Comparison of ENCODE assay signal across 1 cellular context in the genomic region with DNA sequence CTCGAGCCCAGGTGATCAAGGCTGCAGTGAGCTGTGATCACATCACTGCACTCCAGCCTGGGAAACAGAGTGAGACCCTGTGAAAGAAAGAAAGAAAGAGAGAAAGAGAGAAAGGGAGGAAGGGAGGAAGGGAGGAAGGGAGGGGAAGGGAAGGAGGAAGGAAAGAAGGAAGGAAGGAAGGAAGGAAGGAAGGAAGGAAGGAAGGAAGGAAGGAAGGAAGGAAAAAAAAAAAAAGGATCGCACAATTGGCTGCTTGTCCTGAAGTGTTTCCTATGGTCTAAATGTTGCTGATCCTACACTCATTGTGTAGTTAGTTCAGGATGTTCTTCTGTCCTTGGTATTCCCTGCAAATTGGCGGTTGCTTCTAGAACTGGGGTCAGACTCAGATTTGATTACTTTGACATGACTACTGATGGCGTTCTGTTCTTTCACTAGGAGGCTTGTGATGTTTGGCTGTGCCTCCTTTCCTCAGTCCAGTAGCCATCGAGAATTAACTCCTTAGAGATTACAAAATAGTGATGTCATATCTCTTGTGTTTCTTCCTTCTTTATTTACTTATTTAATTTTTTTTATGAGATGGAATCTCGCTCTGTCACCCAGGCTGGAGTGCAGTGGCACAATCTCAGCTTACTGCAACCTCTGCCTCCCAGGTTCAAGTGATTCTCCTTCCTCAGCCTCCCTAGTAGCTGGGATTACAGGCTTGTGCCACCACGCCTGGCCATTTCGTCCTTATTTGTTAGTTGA. TPM values are rescaled to one million over a fixed set of nuclear protein-coding genes. Genes with fewer than 3 reads are reported as not detected.
"Had no signal": no experiment of that assay in that cellular context is flagged by ENCODE, and none has a peak within 500 bp of the region (broad histone marks: within the 10 kb centered on the region; RNA-seq: fewer than 3 reads in every experiment).

No MANE protein-coding gene starts in this region.

RNA-seq across cellular contexts. Expression of gene ANGPTL4, which starts 14.2 kb away (rescaled TPM):
- total RNA-seq: naive thymus-derived CD8-positive, alpha-beta T cell had no signal
